In genomic region chr18:12255626-12256026, GRCh38 we compare ENCODE assay signal across 1 cellular context.
TF ChIP-seq lines count a peak whose summit lies in the region.

No MANE protein-coding gene starts in this region.

TF ChIP-seq in K562, 482 proteins besides CTCF, POLR2A, EP300 and RAD21 (continued from another document):
- TF ChIP-seq, protein P1, sequence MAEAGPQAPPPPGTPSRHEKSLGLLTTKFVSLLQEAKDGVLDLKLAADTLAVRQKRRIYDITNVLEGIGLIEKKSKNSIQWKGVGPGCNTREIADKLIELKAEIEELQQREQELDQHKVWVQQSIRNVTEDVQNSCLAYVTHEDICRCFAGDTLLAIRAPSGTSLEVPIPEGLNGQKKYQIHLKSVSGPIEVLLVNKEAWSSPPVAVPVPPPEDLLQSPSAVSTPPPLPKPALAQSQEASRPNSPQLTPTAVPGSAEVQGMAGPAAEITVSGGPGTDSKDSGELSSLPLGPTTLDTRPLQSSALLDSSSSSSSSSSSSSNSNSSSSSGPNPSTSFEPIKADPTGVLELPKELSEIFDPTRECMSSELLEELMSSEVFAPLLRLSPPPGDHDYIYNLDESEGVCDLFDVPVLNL (CRISPR knock-in tag; IDR thresholded peaks at IDR 0.05; ENCODE audit: low read depth) = no peak
- no peak for TF ChIP-seq EGR1 (conservative IDR thresholded peaks at IDR 0.05)
